9 cellular contexts compared by ENCODE assay signal in genomic region chr2:74585406-74586182, GRCh38.
DNase-seq lines count a peak whose midpoint lies in the region; FAIRE-seq and TF ChIP-seq lines count a peak whose summit lies in the region.
"Had no signal": no experiment of that assay in that cellular context is flagged by ENCODE, and none has a peak within 500 bp of the region (broad histone marks: within the 10 kb centered on the region; RNA-seq: fewer than 3 reads in every experiment).

No MANE protein-coding gene starts in this region.

- FAIRE-seq in H54 (lab: Jason Lieb, UNC): no peak

- DNase-seq in stimulated activated CD4-positive, alpha-beta T cell treated with anti-CD3 and anti-CD28 coated beads, Interleukin-2, amount 100 ng/mL, for 4 hours (ENCODE audit: low read depth): peak; percentile 2
- no peak for DNase-seq in stimulated activated CD4-positive, alpha-beta T cell treated with anti-CD3 and anti-CD28 coated beads, Interleukin-2, amount 100 ng/mL, for 48 hours
- DNase-seq in NAMALWA (ENCODE audit: low spot score): peak; percentile 46
- DNase-seq in central memory CD4-positive, alpha-beta T cell: peak; percentile 1
- no peak for DNase-seq in HCEC 1CT
- DNase-seq in retina: no peak
- DNase-seq in H54 (ENCODE audit: insufficient read length, low spot score): no peak
- no peak for DNase-seq in EL
- DNase-seq: mesendoderm had no signal

- no peak for TF ChIP-seq POLR2A in H54 (IDR thresholded peaks at IDR 0.05; ENCODE audit: low read depth, low read length)

Comparison
In these comparisons a context has a peak if more than half of its experiments do, and no peak if none do; other contexts are left out.
1. DNase-seq: peak in stimulated activated CD4-positive, alpha-beta T cell treated with anti-CD3 and anti-CD28 coated beads, Interleukin-2, amount 100 ng/mL, for 4 hours (single experiment), NAMALWA (single experiment) and central memory CD4-positive, alpha-beta T cell (single experiment); none in stimulated activated CD4-positive, alpha-beta T cell treated with anti-CD3 and anti-CD28 coated beads, Interleukin-2, amount 100 ng/mL, for 48 hours (0 of 2), HCEC 1CT (single experiment), retina (single experiment), H54 (single experiment) and EL (single experiment).